27 cellular contexts compared by ENCODE assay signal in the genomic region with DNA sequence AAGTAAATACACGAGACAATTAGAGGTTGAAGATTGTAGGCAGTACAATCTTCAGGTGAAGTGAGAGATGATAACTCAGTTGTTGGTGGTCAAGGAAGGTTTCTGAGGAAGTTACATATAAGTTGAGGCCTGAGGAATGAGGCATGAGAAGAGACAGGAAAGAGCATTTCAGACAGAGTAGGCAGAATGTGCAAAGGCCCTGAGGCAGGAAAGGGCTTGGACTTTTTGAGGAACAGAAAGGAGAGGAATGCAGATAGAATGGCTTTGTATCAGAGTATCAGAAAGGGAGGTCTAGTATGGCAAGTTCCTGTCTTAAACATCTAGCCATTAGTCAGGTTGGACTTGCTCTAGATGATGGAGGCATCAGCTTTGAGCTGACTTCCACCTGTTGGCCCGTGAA.
"Had no signal": no experiment of that assay in that cellular context is flagged by ENCODE, and none has a peak within 500 bp of the region (broad histone marks: within the 10 kb centered on the region; RNA-seq: fewer than 3 reads in every experiment).

No MANE protein-coding gene starts in this region.

- H3K4me1 ChIP-seq: parathyroid adenoma, spleen, upper lobe of right lung had no signal

- FAIRE-seq: small intestine, urothelium cell line had no signal

- H3K36me3 ChIP-seq: heart left ventricle, left ventricle myocardium inferior, neural progenitor cell, neutrophil, spleen, suprapubic skin, thoracic aorta, tibial artery, upper lobe of right lung had no signal

- H3K27ac ChIP-seq: heart left ventricle, left ventricle myocardium inferior, neural progenitor cell, neutrophil, parathyroid adenoma, spleen, suprapubic skin, thoracic aorta, tibial artery, upper lobe of right lung had no signal

- H3K4me1 Mint-ChIP-seq: stimulated activated effector memory CD8-positive, alpha-beta T cell treated with anti-CD3 and anti-CD28 coated beads, Interleukin-12 subunit alpha, Interleukin-12 subunit beta, amount 100 ng/mL, for 72 hours had no signal

- H2AFZ ChIP-seq: neural progenitor cell, parathyroid adenoma had no signal

- H3K9me3 ChIP-seq: heart left ventricle, left ventricle myocardium inferior, neutrophil, spleen, suprapubic skin, thoracic aorta, tibial artery, upper lobe of right lung had no signal

- H3K36me3 Mint-ChIP-seq: mesothelial cell of epicardium; naive thymus-derived CD4-positive, alpha-beta T cell; neural progenitor cell; stimulated activated effector memory CD8-positive, alpha-beta T cell treated with anti-CD3 and anti-CD28 coated beads, Interleukin-12 subunit alpha, Interleukin-12 subunit beta, amount 100 ng/mL, for 72 hours had no signal

- H3K4me3 Mint-ChIP-seq: mesothelial cell of epicardium; naive thymus-derived CD4-positive, alpha-beta T cell; natural killer cell treated with Interleukin-12 subunit alpha and Interleukin-12 subunit beta and Interleukin-15 and Interleukin-18, amount 100 ng/mL, for 72 hours; neural progenitor cell; stimulated activated effector memory CD8-positive, alpha-beta T cell treated with anti-CD3 and anti-CD28 coated beads, Interleukin-12 subunit alpha, Interleukin-12 subunit beta, amount 100 ng/mL, for 72 hours; stimulated activated naive CD8-positive, alpha-beta T cell treated with anti-CD3 and anti-CD28 coated beads, Interleukin-15, Interleukin-2, amounts not matched to agents 100 ng/mL and 50 ng/mL, for 24 hours had no signal

- H3K27me3 Mint-ChIP-seq: stimulated activated naive CD8-positive, alpha-beta T cell treated with anti-CD3 and anti-CD28 coated beads, Interleukin-15, Interleukin-2, amounts not matched to agents 100 ng/mL and 50 ng/mL, for 24 hours had no signal

- ATAC-seq: heart left ventricle; naive thymus-derived CD4-positive, alpha-beta T cell; natural killer cell treated with Interleukin-12 subunit alpha and Interleukin-12 subunit beta and Interleukin-15 and Interleukin-18, amount 100 ng/mL, for 72 hours; sciatic nerve; stimulated activated effector memory CD8-positive, alpha-beta T cell treated with anti-CD3 and anti-CD28 coated beads, Interleukin-12 subunit alpha, Interleukin-12 subunit beta, amount 100 ng/mL, for 72 hours; upper lobe of right lung had no signal

- H3K4me2 ChIP-seq: neural progenitor cell had no signal

- H3K27ac Mint-ChIP-seq: mesothelial cell of epicardium; natural killer cell treated with Interleukin-12 subunit alpha and Interleukin-12 subunit beta and Interleukin-15 and Interleukin-18, amount 100 ng/mL, for 72 hours; neural progenitor cell; stimulated activated effector memory CD8-positive, alpha-beta T cell treated with anti-CD3 and anti-CD28 coated beads, Interleukin-12 subunit alpha, Interleukin-12 subunit beta, amount 100 ng/mL, for 72 hours; stimulated activated naive CD8-positive, alpha-beta T cell treated with anti-CD3 and anti-CD28 coated beads, Interleukin-15, Interleukin-2, amounts not matched to agents 100 ng/mL and 50 ng/mL, for 24 hours had no signal

- H3K9ac ChIP-seq: neural progenitor cell, parathyroid adenoma had no signal

- DNase-seq: heart left ventricle; islet precursor cell; left ventricle myocardium inferior; mesendoderm; naive thymus-derived CD4-positive, alpha-beta T cell; occipital lobe; retina; right cardiac atrium; small intestine; spleen; stimulated activated CD4-positive, alpha-beta T cell treated with anti-CD3 and anti-CD28 coated beads, Interleukin-4, amount 100 ng/mL, for 24 hours; stimulated activated naive CD4-positive, alpha-beta T cell; tibial artery; trophoblast cell; upper lobe of right lung had no signal

- H3K27me3 ChIP-seq: heart left ventricle, neural progenitor cell, neutrophil, spleen, suprapubic skin, tibial artery, upper lobe of right lung had no signal

- H3K9me3 Mint-ChIP-seq: mesothelial cell of epicardium; natural killer cell treated with Interleukin-12 subunit alpha and Interleukin-12 subunit beta and Interleukin-15 and Interleukin-18, amount 100 ng/mL, for 72 hours; neural progenitor cell; stimulated activated effector memory CD8-positive, alpha-beta T cell treated with anti-CD3 and anti-CD28 coated beads, Interleukin-12 subunit alpha, Interleukin-12 subunit beta, amount 100 ng/mL, for 72 hours; stimulated activated naive CD8-positive, alpha-beta T cell treated with anti-CD3 and anti-CD28 coated beads, Interleukin-15, Interleukin-2, amounts not matched to agents 100 ng/mL and 50 ng/mL, for 24 hours had no signal

- H3K4me3 ChIP-seq: heart left ventricle, left ventricle myocardium inferior, lung, neural progenitor cell, spleen, suprapubic skin, thoracic aorta, tibial artery, upper lobe of right lung had no signal

- H3K79me2 ChIP-seq: parathyroid adenoma had no signal
